2 cellular contexts compared by ENCODE assay signal in the genomic region with DNA sequence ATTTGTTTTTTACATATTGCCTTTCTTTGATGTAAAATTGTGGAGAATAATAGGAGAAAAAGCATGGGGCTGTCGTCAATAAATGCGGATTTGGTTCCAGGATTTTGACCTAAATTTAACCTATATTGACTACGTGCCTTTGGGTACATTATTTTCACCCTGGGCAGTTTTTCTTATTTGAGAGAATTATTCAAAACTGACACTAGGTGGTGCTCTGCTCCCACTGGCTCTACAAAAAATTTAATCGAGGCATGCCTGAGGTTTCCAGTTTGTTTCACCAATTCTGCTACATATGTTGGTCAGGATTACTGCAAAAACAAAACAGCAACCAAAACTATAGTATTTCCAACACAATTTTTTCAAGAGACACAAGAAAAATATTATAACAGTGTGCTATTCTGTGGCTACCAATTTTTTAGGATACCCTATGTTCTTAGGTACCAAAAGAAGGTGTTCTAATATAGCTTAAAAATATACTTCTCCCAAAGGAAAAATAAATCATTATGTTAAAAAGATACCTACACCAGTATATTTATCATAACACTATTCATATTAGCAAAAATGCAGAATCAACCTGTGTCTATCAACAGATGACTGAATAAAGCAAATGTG.
TF ChIP-seq lines count a peak whose summit lies in the region.

No MANE protein-coding gene starts in this region.

TF ChIP-seq in HCT116, 20 proteins besides CTCF, POLR2A, EP300 and RAD21:
- TF ChIP-seq, protein P1, sequence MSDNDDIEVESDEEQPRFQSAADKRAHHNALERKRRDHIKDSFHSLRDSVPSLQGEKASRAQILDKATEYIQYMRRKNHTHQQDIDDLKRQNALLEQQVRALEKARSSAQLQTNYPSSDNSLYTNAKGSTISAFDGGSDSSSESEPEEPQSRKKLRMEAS (IDR thresholded peaks at IDR 0.05), result no peak
- TF ChIP-seq ZNF274 (IDR thresholded peaks at IDR 0.05; ENCODE audit: low read depth, low read length) (no peak), TCF7L2 (IDR thresholded peaks at IDR 0.05; ENCODE audit: borderline replicate concordance, extremely low read depth, insufficient read depth, insufficient read length) (no peak), CEBPB (IDR thresholded peaks at IDR 0.05; ENCODE audit: low read depth) (no peak), SRF (IDR thresholded peaks at IDR 0.05; ENCODE audit: low read depth) (no peak), EGR1 (IDR thresholded peaks at IDR 0.05; ENCODE audit: low read depth) (no peak), ELF1 (IDR thresholded peaks at IDR 0.05; ENCODE audit: borderline replicate concordance, low read depth) (no peak), JUND (IDR thresholded peaks at IDR 0.05) (no peak; the same call in 1 of the 2 replicates), ATF3 (IDR thresholded peaks at IDR 0.05) (no peak), SP1 (IDR thresholded peaks at IDR 0.05; ENCODE audit: low read depth) (no peak), FOSL1 (IDR thresholded peaks at IDR 0.05; ENCODE audit: low read depth) (no peak), EZH2 (IDR thresholded peaks at IDR 0.05) (no peak), ZFX (IDR thresholded peaks at IDR 0.05) (no peak), EZH2phosphoT487 (IDR thresholded peaks at IDR 0.05; ENCODE audit: borderline replicate concordance) (no peak), ZBTB33 (IDR thresholded peaks at IDR 0.05; ENCODE audit: extremely low read depth, insufficient replicate concordance, low read length) (no peak), CBX3 (IDR thresholded peaks at IDR 0.05; ENCODE audit: low read depth) (no peak)
- TF ChIP-seq, protein P2, sequence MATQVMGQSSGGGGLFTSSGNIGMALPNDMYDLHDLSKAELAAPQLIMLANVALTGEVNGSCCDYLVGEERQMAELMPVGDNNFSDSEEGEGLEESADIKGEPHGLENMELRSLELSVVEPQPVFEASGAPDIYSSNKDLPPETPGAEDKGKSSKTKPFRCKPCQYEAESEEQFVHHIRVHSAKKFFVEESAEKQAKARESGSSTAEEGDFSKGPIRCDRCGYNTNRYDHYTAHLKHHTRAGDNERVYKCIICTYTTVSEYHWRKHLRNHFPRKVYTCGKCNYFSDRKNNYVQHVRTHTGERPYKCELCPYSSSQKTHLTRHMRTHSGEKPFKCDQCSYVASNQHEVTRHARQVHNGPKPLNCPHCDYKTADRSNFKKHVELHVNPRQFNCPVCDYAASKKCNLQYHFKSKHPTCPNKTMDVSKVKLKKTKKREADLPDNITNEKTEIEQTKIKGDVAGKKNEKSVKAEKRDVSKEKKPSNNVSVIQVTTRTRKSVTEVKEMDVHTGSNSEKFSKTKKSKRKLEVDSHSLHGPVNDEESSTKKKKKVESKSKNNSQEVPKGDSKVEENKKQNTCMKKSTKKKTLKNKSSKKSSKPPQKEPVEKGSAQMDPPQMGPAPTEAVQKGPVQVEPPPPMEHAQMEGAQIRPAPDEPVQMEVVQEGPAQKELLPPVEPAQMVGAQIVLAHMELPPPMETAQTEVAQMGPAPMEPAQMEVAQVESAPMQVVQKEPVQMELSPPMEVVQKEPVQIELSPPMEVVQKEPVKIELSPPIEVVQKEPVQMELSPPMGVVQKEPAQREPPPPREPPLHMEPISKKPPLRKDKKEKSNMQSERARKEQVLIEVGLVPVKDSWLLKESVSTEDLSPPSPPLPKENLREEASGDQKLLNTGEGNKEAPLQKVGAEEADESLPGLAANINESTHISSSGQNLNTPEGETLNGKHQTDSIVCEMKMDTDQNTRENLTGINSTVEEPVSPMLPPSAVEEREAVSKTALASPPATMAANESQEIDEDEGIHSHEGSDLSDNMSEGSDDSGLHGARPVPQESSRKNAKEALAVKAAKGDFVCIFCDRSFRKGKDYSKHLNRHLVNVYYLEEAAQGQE (IDR thresholded peaks at IDR 0.05; ENCODE audit: low read depth), result no peak

TF ChIP-seq in HepG2, 621 proteins besides CTCF, POLR2A, EP300 and RAD21:
- TF ChIP-seq STAG1 (CRISPR knock-in tag; IDR thresholded peaks at IDR 0.05) (peak; percentile 97), SMC3 (IDR thresholded peaks at IDR 0.05; ENCODE audit: low read length) (peak; percentile 88), NFYC (CRISPR knock-in tag; IDR thresholded peaks at IDR 0.05) (no peak)
- TF ChIP-seq, protein P3, sequence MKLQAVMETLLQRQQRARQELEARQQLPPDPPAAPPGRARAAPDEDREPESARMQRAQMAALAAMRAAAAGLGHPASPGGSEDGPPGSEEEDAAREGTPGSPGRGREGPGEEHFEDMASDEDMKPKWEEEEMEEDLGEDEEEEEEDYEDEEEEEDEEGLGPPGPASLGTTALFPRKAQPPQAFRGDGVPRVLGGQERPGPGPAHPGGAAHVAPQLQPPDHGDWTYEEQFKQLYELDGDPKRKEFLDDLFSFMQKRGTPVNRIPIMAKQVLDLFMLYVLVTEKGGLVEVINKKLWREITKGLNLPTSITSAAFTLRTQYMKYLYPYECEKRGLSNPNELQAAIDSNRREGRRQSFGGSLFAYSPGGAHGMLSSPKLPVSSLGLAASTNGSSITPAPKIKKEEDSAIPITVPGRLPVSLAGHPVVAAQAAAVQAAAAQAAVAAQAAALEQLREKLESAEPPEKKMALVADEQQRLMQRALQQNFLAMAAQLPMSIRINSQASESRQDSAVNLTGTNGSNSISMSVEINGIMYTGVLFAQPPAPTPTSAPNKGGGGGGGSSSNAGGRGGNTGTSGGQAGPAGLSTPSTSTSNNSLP (IDR thresholded peaks at IDR 0.05; ENCODE audit: low read depth, low read length), result peak; percentile 72; the same call in 1 of the 2 replicates
TF ChIP-seq in HepG2: peak in this region for 3.
